ENCODE assay signal across 9 cellular contexts in the genomic region with DNA sequence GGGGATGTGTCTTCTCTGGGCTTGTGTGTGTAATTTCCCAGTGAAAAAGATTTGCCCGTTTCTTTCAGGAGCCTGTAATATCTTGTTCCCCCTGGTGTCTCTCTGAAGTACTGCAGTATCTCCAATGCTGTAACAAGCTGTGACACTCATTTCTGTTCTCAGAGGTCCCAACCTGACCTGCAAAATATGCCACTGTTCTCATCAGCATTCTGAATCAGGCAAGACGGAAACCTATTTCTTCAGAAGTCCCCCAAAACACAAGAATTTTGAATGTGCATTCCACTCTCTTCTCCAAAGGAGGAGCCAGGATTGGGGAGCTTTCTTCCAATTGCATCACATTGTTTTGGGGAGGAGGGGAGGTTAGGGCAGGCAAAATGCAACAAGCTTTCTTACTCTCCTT.
DNase-seq lines count a peak whose midpoint lies in the region; ATAC-seq, FAIRE-seq and TF ChIP-seq lines count a peak whose summit lies in the region.
"Had no signal": no experiment of that assay in that cellular context is flagged by ENCODE, and none has a peak within 500 bp of the region (broad histone marks: within the 10 kb centered on the region; RNA-seq: fewer than 3 reads in every experiment).

No MANE protein-coding gene starts in this region.

- no peaks in the 10 kb centered on the region for H3K4me1 ChIP-seq in K562 (replicated peaks in 1 of 2; ENCODE audit: control insufficient read depth in 2 of 2, insufficient read depth in 2 of 2, low read length in 2 of 2)
- no peaks in the 10 kb centered on the region for H3K4me1 ChIP-seq in left lung
- H3K4me1 ChIP-seq in ovary (ENCODE audit: insufficient read depth) = peaks cover 7% of the 10 kb centered on the region

- TF ChIP-seq POLR2A in K562 (conservative IDR thresholded peaks at IDR 0.05) (no peak), ovary (IDR thresholded peaks at IDR 0.05) (no peak)

- no TSS peak for BruUV-seq in K562 (replicated peaks; lab: Mats Ljungman, UMichigan)

- CTCF ChIA-PET in K562 (lab: Yijun Ruan, JAX; ENCODE audit: low intra/inter-chr PET ratio) = no interaction called here

- H3K27ac ChIP-seq in K562 (ENCODE audit: extremely low read depth, low read depth, low read length) (no peak overlapping the region), left lung (no peak overlapping the region), ovary (peak overlapping the region in 1 of 2 donors; percentile 9)

- peaks cover 16% of the 10 kb centered on the region for H3K9me3 Mint-ChIP-seq in activated T-helper 2 cell treated with anti-CD3 and anti-CD28 coated beads, Interferon-gamma antibody, Interleukin-2, Interleukin-4, amounts not matched to agents 10 μg/mL and 5 μg/mL and 100 μg/mL, durations not matched to agents 14 hours and 24 hours and 36 hours

- no peak overlapping the region for H2AFZ ChIP-seq in K562 (ENCODE audit: low read depth, low read length)

- TF ChIP-seq CTCF in K562 (IDR thresholded peaks at IDR 0.05 in 2 of 3, conservative IDR thresholded peaks at IDR 0.05 in 1 of 3; ENCODE audit: insufficient read depth in 2 of 3, low read depth in 1 of 3, low read length in 3 of 3) (peak; percentile 43 to 45 (median 44); a peak in 5 of 6 replicates), left lung (IDR thresholded peaks at IDR 0.05) (peak; percentile 57 to 77), ovary (IDR thresholded peaks at IDR 0.05) (no peak)

- 0% methylated on average over 2 of the region's 2 CpGs for WGBS in K562 (ENCODE audit: insufficient coverage, low coverage, missing lambda C conversion rate)
- 19 to 29% (median 25%) methylated on average over 2 of the region's 2 CpGs for WGBS in ovary, 3 donors

- no peak overlapping the region for H3K27ac Mint-ChIP-seq in activated T-helper 2 cell treated with anti-CD3 and anti-CD28 coated beads, Interferon-gamma antibody, Interleukin-2, Interleukin-4, amounts not matched to agents 10 μg/mL and 5 μg/mL and 100 μg/mL, durations not matched to agents 14 hours and 24 hours and 36 hours

- H3K4me2 ChIP-seq in K562 (ENCODE audit: insufficient read depth, low read length) = no peak overlapping the region

- no peaks in the 10 kb centered on the region for H3K36me3 Mint-ChIP-seq in activated T-helper 2 cell treated with anti-CD3 and anti-CD28 coated beads, Interferon-gamma antibody, Interleukin-2, Interleukin-4, amounts not matched to agents 10 μg/mL and 5 μg/mL and 100 μg/mL, durations not matched to agents 14 hours and 24 hours and 36 hours (ENCODE audit: low read depth)

- in situ Hi-C loops in K562 (cut with MboI) = no loop called here

- H3K4me1 Mint-ChIP-seq in activated T-helper 2 cell treated with anti-CD3 and anti-CD28 coated beads, Interferon-gamma antibody, Interleukin-2, Interleukin-4, amounts not matched to agents 10 μg/mL and 5 μg/mL and 100 μg/mL, durations not matched to agents 14 hours and 24 hours and 36 hours (ENCODE audit: low read depth) = no peaks in the 10 kb centered on the region

- no peaks in the 10 kb centered on the region for H3K36me3 ChIP-seq in K562 (ENCODE audit: control insufficient read depth, insufficient read depth, low read length)
- H3K36me3 ChIP-seq in left lung = no peaks in the 10 kb centered on the region
- H3K36me3 ChIP-seq in ovary = no peaks in the 10 kb centered on the region

- TF ChIP-seq RAD21 in K562 (CRISPR knock-in tag; conservative IDR thresholded peaks at IDR 0.05 in 1 of 2, IDR thresholded peaks at IDR 0.05 in 1 of 2) = peak in 1 of 2 experiments; percentile 45; a peak in 1 of 4 replicates

- intact Hi-C loops in K562 (cut with micrococcal nuclease) = no loop called here
- intact Hi-C loops in left lung (cut with DNase I) = no loop called here
- intact Hi-C loops in ovary (cut with DNase I) = no loop called here
- intact Hi-C loops in activated T-helper 2 cell treated with anti-CD3 and anti-CD28 coated beads, Interferon-gamma antibody, Interleukin-2, Interleukin-4, amounts not matched to agents 10 μg/mL and 5 μg/mL and 100 μg/mL, durations not matched to agents 14 hours and 24 hours and 36 hours (cut with micrococcal nuclease) = loop anchor here (2.0 kb wide), 1 partner anchor 462 kb away; no protein-coding TSS in a partner anchor

- POLR2A ChIA-PET in K562 (lab: Yijun Ruan, JAX) = no interaction called here

- 0 out of 5 replicates have a peak, but pooled peaks cover 0 to 4% of the 10 kb centered on the region in 2 experiments for H3K27me3 ChIP-seq in K562 (ENCODE audit: control insufficient read depth in 2 of 2, insufficient read depth in 2 of 2, low read length in 2 of 2)
- no peaks in the 10 kb centered on the region for H3K27me3 ChIP-seq in left lung
- H3K27me3 ChIP-seq in ovary = no peaks in the 10 kb centered on the region

- H3K79me2 ChIP-seq in K562 (ENCODE audit: control insufficient read depth, insufficient read depth, low read length) = no peaks in the 10 kb centered on the region

- no peak overlapping the region for H3K9ac ChIP-seq in K562 (ENCODE audit: insufficient read depth in 1 of 2, low read depth in 2 of 2, low read length in 2 of 2)

- TF ChIP-seq EP300 in K562 (IDR thresholded peaks at IDR 0.05; ENCODE audit: low read length) (no peak), ovary (IDR thresholded peaks at IDR 0.05) (no peak)

- DNase-seq in NCI-H2029 treated with DMSO at 0.1 percent for 48 hours (lab: John Stamatoyannopoulos, UW) = peak; percentile 24
- peak; percentile 29 to 35 (median 31) for DNase-seq in K562 (ENCODE audit: extremely low read depth in 1 of 4, low spot score in 3 of 4)
- DNase-seq in left lung = no peak
- no peak for DNase-seq in ovary
- DNase-seq in activated T-helper 2 cell treated with anti-CD3 and anti-CD28 coated beads, Interferon-gamma antibody, Interleukin-2, Interleukin-4, amounts not matched to agents 10 μg/mL and 5 μg/mL and 100 μg/mL, durations not matched to agents 14 hours and 24 hours and 36 hours (ENCODE audit: low spot score) = no peak
- no peak for DNase-seq in HK-2 (ENCODE audit: unreplicated experiment)

- peaks cover 4% of the 10 kb centered on the region for H3K27me3 Mint-ChIP-seq in activated T-helper 2 cell treated with anti-CD3 and anti-CD28 coated beads, Interferon-gamma antibody, Interleukin-2, Interleukin-4, amounts not matched to agents 10 μg/mL and 5 μg/mL and 100 μg/mL, durations not matched to agents 14 hours and 24 hours and 36 hours (ENCODE audit: low read depth)

- H3K4me3 Mint-ChIP-seq in activated T-helper 2 cell treated with anti-CD3 and anti-CD28 coated beads, Interferon-gamma antibody, Interleukin-2, Interleukin-4, amounts not matched to agents 10 μg/mL and 5 μg/mL and 100 μg/mL, durations not matched to agents 14 hours and 24 hours and 36 hours (ENCODE audit: low read depth) = no peak overlapping the region

- H4K20me1 ChIP-seq in K562 (replicated peaks; ENCODE audit: control insufficient read depth, insufficient read depth, low read length) = no peaks in the 10 kb centered on the region

- peak; percentile 79 for ATAC-seq in K562
- peak; percentile 89 for ATAC-seq in left lung

- FAIRE-seq in A204.1 (lab: Jason Lieb, UNC) (peak; percentile 41), G401.6 (lab: Jason Lieb, UNC) (peak; percentile 67), K562 (lab: Jason Lieb, UNC) (no peak)
- FAIRE-seq: islet of Langerhans had no signal

- H3K9me3 ChIP-seq in K562 (replicated peaks; ENCODE audit: control insufficient read depth, insufficient read depth, low read depth, low read length) (no peaks in the 10 kb centered on the region), left lung (peaks cover 0 to 4% of the 10 kb centered on the region in 2 donors), ovary (no peaks in the 10 kb centered on the region)

- H3K4me3 ChIP-seq in K562 (no peak overlapping the region), left lung (no peak overlapping the region), ovary (no peak overlapping the region)

- no peaks in the 10 kb centered on the region for H3K9me1 ChIP-seq in K562 (ENCODE audit: control insufficient read depth, insufficient read depth, low read length)

TF ChIP-seq in K562, 482 proteins besides CTCF, POLR2A, EP300 and RAD21 (continues in another document):
- TF ChIP-seq HDAC2 (IDR thresholded peaks at IDR 0.05) = no peak
- TF ChIP-seq, protein P1, sequence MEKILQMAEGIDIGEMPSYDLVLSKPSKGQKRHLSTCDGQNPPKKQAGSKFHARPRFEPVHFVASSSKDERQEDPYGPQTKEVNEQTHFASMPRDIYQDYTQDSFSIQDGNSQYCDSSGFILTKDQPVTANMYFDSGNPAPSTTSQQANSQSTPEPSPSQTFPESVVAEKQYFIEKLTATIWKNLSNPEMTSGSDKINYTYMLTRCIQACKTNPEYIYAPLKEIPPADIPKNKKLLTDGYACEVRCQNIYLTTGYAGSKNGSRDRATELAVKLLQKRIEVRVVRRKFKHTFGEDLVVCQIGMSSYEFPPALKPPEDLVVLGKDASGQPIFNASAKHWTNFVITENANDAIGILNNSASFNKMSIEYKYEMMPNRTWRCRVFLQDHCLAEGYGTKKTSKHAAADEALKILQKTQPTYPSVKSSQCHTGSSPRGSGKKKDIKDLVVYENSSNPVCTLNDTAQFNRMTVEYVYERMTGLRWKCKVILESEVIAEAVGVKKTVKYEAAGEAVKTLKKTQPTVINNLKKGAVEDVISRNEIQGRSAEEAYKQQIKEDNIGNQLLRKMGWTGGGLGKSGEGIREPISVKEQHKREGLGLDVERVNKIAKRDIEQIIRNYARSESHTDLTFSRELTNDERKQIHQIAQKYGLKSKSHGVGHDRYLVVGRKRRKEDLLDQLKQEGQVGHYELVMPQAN (IDR thresholded peaks at IDR 0.05; ENCODE audit: borderline replicate concordance) = no peak
- TF ChIP-seq ZNF384 (IDR thresholded peaks at IDR 0.05; ENCODE audit: low read depth, low read length) = no peak
- TF ChIP-seq CEBPG (CRISPR knock-in tag; IDR thresholded peaks at IDR 0.05) = peak; percentile 79
- TF ChIP-seq CEBPG (tag; conservative IDR thresholded peaks at IDR 0.05 in 1 of 2, IDR thresholded peaks at IDR 0.05 in 1 of 2) = peak in 1 of 2 experiments; percentile 89; a peak in 2 of 4 replicates
- peak; percentile 85; a peak in 3 of 4 replicates for TF ChIP-seq TRIM24 (IDR thresholded peaks at IDR 0.05)
- no peak for TF ChIP-seq ELF2 (CRISPR knock-in tag; IDR thresholded peaks at IDR 0.05)
- TF ChIP-seq SMC3 (conservative IDR thresholded peaks at IDR 0.05; ENCODE audit: insufficient read depth, low read depth, low read length) = peak; percentile 15; the same call in 1 of the 2 replicates
- TF ChIP-seq, protein P2, sequence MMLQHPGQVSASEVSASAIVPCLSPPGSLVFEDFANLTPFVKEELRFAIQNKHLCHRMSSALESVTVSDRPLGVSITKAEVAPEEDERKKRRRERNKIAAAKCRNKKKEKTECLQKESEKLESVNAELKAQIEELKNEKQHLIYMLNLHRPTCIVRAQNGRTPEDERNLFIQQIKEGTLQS (IDR thresholded peaks at IDR 0.05) = peak; percentile 32; the same call in 1 of the 2 replicates
- TF ChIP-seq, protein P2 (CRISPR knock-in tag; conservative IDR thresholded peaks at IDR 0.05) = no peak
- peak; percentile 50; the same call in 1 of the 2 replicates for TF ChIP-seq ZNF175 (CRISPR knock-in tag; IDR thresholded peaks at IDR 0.05; ENCODE audit: low read depth)

Comparison
In these comparisons a context has a peak if more than half of its experiments do, and no peak if none do; other contexts are left out.
1. DNase-seq: peak in NCI-H2029 treated with DMSO at 0.1 percent for 48 hours (single experiment) and K562 (4 of 4); none in left lung (0 of 2), ovary (0 of 5), activated T-helper 2 cell treated with anti-CD3 and anti-CD28 coated beads, Interferon-gamma antibody, Interleukin-2, Interleukin-4, amounts not matched to agents 10 μg/mL and 5 μg/mL and 100 μg/mL, durations not matched to agents 14 hours and 24 hours and 36 hours (single experiment) and HK-2 (single experiment).
2. CTCF ChIP-seq: peak in K562 (3 of 3) and left lung (2 of 2); none in ovary (0 of 3).